ENCODE assay signal across 8 cellular contexts in genomic region chr12:63826002-63826585, GRCh38. TPM values are rescaled to one million over a fixed set of nuclear protein-coding genes. Genes with fewer than 3 reads are reported as not detected.
DNase-seq lines count a peak whose midpoint lies in the region; ATAC-seq, FAIRE-seq and TF ChIP-seq lines count a peak whose summit lies in the region.

No MANE protein-coding gene starts in this region.

- no peaks in the 10 kb centered on the region for H3K27me3 ChIP-seq in HepG2 (ENCODE audit: control insufficient read depth in 1 of 2, insufficient read depth in 2 of 2, low read length in 2 of 2)

- H3K4me3 Mint-ChIP-seq in activated T-cell treated with anti-CD3 and anti-CD28 coated beads, Interleukin-2, amount 50 U/mL, for 72 hours, result no peak overlapping the region

- TF ChIP-seq POLR2A in HepG2 (IDR thresholded peaks at IDR 0.05; ENCODE audit: insufficient read depth in 1 of 2, low read depth in 2 of 2, low read length in 2 of 2), result no peak

- H3K9me3 ChIP-seq in HepG2 (ENCODE audit: low read length), result no peaks in the 10 kb centered on the region

- DNase-seq in AG09319 (ENCODE audit: extremely low read depth, low read depth) (no peak), NCI-H774 (lab: John Stamatoyannopoulos, UW) (peak; percentile 55), cerebellar cortex (ENCODE audit: low spot score) (peak; percentile 66), HepG2 (ENCODE audit: low spot score) (peak; percentile 56)
- DNase-seq in activated T-cell treated with anti-CD3 and anti-CD28 coated beads, Interleukin-2, amount 50 U/mL, for 72 hours, result no peak

- no peaks in the 10 kb centered on the region for H3K36me3 Mint-ChIP-seq in activated T-cell treated with anti-CD3 and anti-CD28 coated beads, Interleukin-2, amount 50 U/mL, for 72 hours (ENCODE audit: insufficient read depth in 2 of 2)

- WGBS in HepG2 (ENCODE audit: low lambda C conversion rate), result under 1% methylated on average over 4 of the region's 4 CpGs

- H3K27ac Mint-ChIP-seq in activated T-cell treated with anti-CD3 and anti-CD28 coated beads, Interleukin-2, amount 50 U/mL, for 72 hours, result no peak overlapping the region

- no peak overlapping the region for H3K27ac ChIP-seq in HepG2 (ENCODE audit: extremely low read length, insufficient read depth, low read length)

- H3K27me3 Mint-ChIP-seq in activated T-cell treated with anti-CD3 and anti-CD28 coated beads, Interleukin-2, amount 50 U/mL, for 72 hours (ENCODE audit: low read depth), result peaks cover 30% of the 10 kb centered on the region

- FAIRE-seq in HepG2 (lab: Jason Lieb, UNC), result peak; percentile 46

- H3K36me3 ChIP-seq in HepG2 (replicated peaks in 1 of 2; ENCODE audit: control insufficient read depth in 1 of 2, insufficient read depth in 2 of 2, low read length in 2 of 2), result no peaks in the 10 kb centered on the region

- H3K4me1 ChIP-seq in HepG2 (ENCODE audit: insufficient read depth, low read length), result peaks cover 18% of the 10 kb centered on the region

- peak; percentile 83 for ATAC-seq in GM18519 (IDR thresholded peaks at IDR 0.05; ENCODE audit: low FRiP score, unreplicated experiment)
- ATAC-seq in HG03175 (IDR thresholded peaks at IDR 0.05; ENCODE audit: unreplicated experiment), result peak; percentile 82
- peak; percentile 79 for ATAC-seq in HepG2
- ATAC-seq in activated T-cell treated with anti-CD3 and anti-CD28 coated beads, Interleukin-2, amount 50 U/mL, for 72 hours (replicated peaks in 1 of 2), result no peak
- ATAC-seq in HG02571 (IDR thresholded peaks at IDR 0.05; ENCODE audit: unreplicated experiment), result no peak

- no peak for TF ChIP-seq EP300 in HepG2 (IDR thresholded peaks at IDR 0.05; ENCODE audit: low read depth in 2 of 2, low read length in 2 of 2)
- TF ChIP-seq EP300 in HepG2 (CRISPR knock-in tag; IDR thresholded peaks at IDR 0.05; ENCODE audit: borderline replicate concordance), result no peak

- H3K9me3 Mint-ChIP-seq in activated T-cell treated with anti-CD3 and anti-CD28 coated beads, Interleukin-2, amount 50 U/mL, for 72 hours, result no peaks in the 10 kb centered on the region

- intact Hi-C loops in HepG2 (cut with micrococcal nuclease; ENCODE audit: unreplicated experiment), result loop anchor here (1.0 kb wide), 2 partner anchors 430 to 566 kb away; no protein-coding TSS in a partner anchor

- BruUV-seq in HepG2 (replicated peaks; lab: Mats Ljungman, UMichigan), result no TSS peak

- peak; percentile 57; the same call in 1 of the 2 replicates for TF ChIP-seq RAD21 in HepG2 (CRISPR knock-in tag; IDR thresholded peaks at IDR 0.05)

- no peak overlapping the region for H3K4me2 ChIP-seq in HepG2 (ENCODE audit: low read depth, low read length)

- in situ Hi-C loops in HepG2 (cut with HindIII; ENCODE audit: extremely low pct_ligation_motif_present, low pct_unique_long_range_greater_than_20kb), result loop anchor here (5.0 kb wide), 1 partner anchor 566 kb away; the partner anchor contains the start of gene C12orf56

- peaks cover 6% of the 10 kb centered on the region for H3K4me1 Mint-ChIP-seq in activated T-cell treated with anti-CD3 and anti-CD28 coated beads, Interleukin-2, amount 50 U/mL, for 72 hours (ENCODE audit: low read depth)

- CTCF ChIA-PET in HepG2 (lab: Yijun Ruan, JAX; ENCODE audit: low intra/inter-chr PET ratio, low total read pairs), result interaction anchor here (1.4 to 2.1 kb wide), 3 partner anchors 356 to 566 kb away, joined by 7 to 24 read pairs (median 11); no protein-coding TSS in a partner anchor

- TF ChIP-seq CTCF in AG09319 (IDR thresholded peaks at IDR 0.05; ENCODE audit: low read depth, low read length) (peak; percentile 87), HepG2 (CRISPR knock-in tag; IDR thresholded peaks at IDR 0.05) (peak; percentile 82)

- H4K20me1 ChIP-seq in HepG2 (ENCODE audit: insufficient read depth, low read length), result no peaks in the 10 kb centered on the region

- H3K79me2 ChIP-seq in HepG2 (ENCODE audit: insufficient read depth, low read length), result no peaks in the 10 kb centered on the region

- H3K9ac ChIP-seq in HepG2 (ENCODE audit: insufficient read depth, low read depth, low read length), result no peak overlapping the region

- POLR2A ChIA-PET in HepG2 (lab: Yijun Ruan, JAX), result no interaction called here

- no peak overlapping the region for H3K4me3 ChIP-seq in HepG2 (replicated peaks in 1 of 3; ENCODE audit: insufficient read depth in 1 of 3, low read depth in 2 of 3, low read length in 3 of 3)

- no peak overlapping the region for H2AFZ ChIP-seq in HepG2 (ENCODE audit: low read length)

TF ChIP-seq in HepG2, 621 proteins besides CTCF, POLR2A, EP300 and RAD21 (continues in another document):
- no peak for TF ChIP-seq GLMP (CRISPR knock-in tag; IDR thresholded peaks at IDR 0.05; ENCODE audit: borderline replicate concordance)

RNA-seq across cellular contexts. Expression of gene SRGAP1, which starts 18.4 kb away (rescaled TPM):
- total RNA-seq in HepG2 (2016; rRNA removed; fragmentation: Illumina TruSeq; extraction: Trizol), result 1.6 and 1.8 TPM in 2 replicates
- total RNA-seq in HepG2 (2016; cell fraction: cytosol; rRNA removed; fragmentation: Illumina TruSeq; extraction: Trizol; ENCODE audit: low read depth), result 1.1 and 1.8 TPM in 2 replicates
- total RNA-seq in HepG2 (2016; cell fraction: insoluble cytoplasmic fraction; rRNA removed; fragmentation: Illumina TruSeq; extraction: Trizol), result 1.2 and 2.0 TPM in 2 replicates
- total RNA-seq in HepG2 (2016; cell fraction: membrane; rRNA removed; fragmentation: Illumina TruSeq; extraction: Trizol), result 1.00 and 1.2 TPM in 2 replicates
- total RNA-seq in HepG2 (2016; cell fraction: nucleus; rRNA removed; fragmentation: Illumina TruSeq; extraction: Trizol), result 4.3 and 5.0 TPM in 2 replicates
- polyA plus RNA-seq in HepG2 (2011; rRNA removed), result 3.1 and 3.4 TPM in 2 replicates
- polyA plus RNA-seq in HepG2 (2011; cell fraction: cytosol; rRNA removed), result 1.2 and 1.7 TPM in 2 replicates
- polyA plus RNA-seq in HepG2 (2011; cell fraction: nucleus; rRNA removed), result 3.4 and 8.0 TPM in 2 replicates
- polyA plus RNA-seq in HepG2 (2012), result 0.42 and 0.83 TPM in 2 replicates
- 0.07 and 0.18 TPM in 2 replicates for polyA plus RNA-seq in HepG2 (2016; cell fraction: cytosol; fragmentation: Illumina TruSeq; extraction: Trizol; ENCODE audit: low read depth)
- polyA plus RNA-seq in HepG2 (2016; cell fraction: insoluble cytoplasmic fraction; fragmentation: Illumina TruSeq; extraction: Trizol; ENCODE audit: low read depth), result 1.2 and 1.5 TPM in 2 replicates
- polyA plus RNA-seq in HepG2 (2016; cell fraction: membrane; fragmentation: Illumina TruSeq; extraction: Trizol; ENCODE audit: low read depth), result 0.26 and 0.30 TPM in 2 replicates
- polyA plus RNA-seq in HepG2 (2016; cell fraction: nucleus; fragmentation: Illumina TruSeq; extraction: Trizol; ENCODE audit: insufficient read depth, low read depth), result 2.9 and 3.1 TPM in 2 replicates
- polyA minus RNA-seq in HepG2 (2011; rRNA and poly(A)+ RNA removed; ENCODE audit: low replicate concordance), result 10.5 and 17.4 TPM in 2 replicates
- polyA minus RNA-seq in HepG2 (2011; cell fraction: cytosol; rRNA and poly(A)+ RNA removed), result 4.3 and 4.9 TPM in 2 replicates
- polyA minus RNA-seq in HepG2 (2011; cell fraction: nucleus; rRNA and poly(A)+ RNA removed), result 24.1 and 26.9 TPM in 2 replicates
- total RNA-seq in activated T-cell treated with anti-CD3 and anti-CD28 coated beads, Interleukin-2, amount 50 U/mL, for 72 hours, result under 1 TPM; 0.02 to 0.19 TPM

RNA-seq across cellular contexts. Expression of gene RXYLT1, which starts 46.4 kb away (rescaled TPM):
- 11.4 and 15.5 TPM in 2 replicates for total RNA-seq in HepG2 (2016; rRNA removed; fragmentation: Illumina TruSeq; extraction: Trizol)
- total RNA-seq in HepG2 (2016; cell fraction: cytosol; rRNA removed; fragmentation: Illumina TruSeq; extraction: Trizol; ENCODE audit: low read depth), result 13.8 and 15.4 TPM in 2 replicates
- 12.9 and 15.8 TPM in 2 replicates for total RNA-seq in HepG2 (2016; cell fraction: insoluble cytoplasmic fraction; rRNA removed; fragmentation: Illumina TruSeq; extraction: Trizol)
- total RNA-seq in HepG2 (2016; cell fraction: membrane; rRNA removed; fragmentation: Illumina TruSeq; extraction: Trizol), result 22.0 and 22.6 TPM in 2 replicates
- total RNA-seq in HepG2 (2016; cell fraction: nucleus; rRNA removed; fragmentation: Illumina TruSeq; extraction: Trizol), result 16.2 and 20.7 TPM in 2 replicates
- polyA plus RNA-seq in HepG2 (2011; rRNA removed), result 8.3 and 8.6 TPM in 2 replicates
- polyA plus RNA-seq in HepG2 (2011; cell fraction: cytosol; rRNA removed), result 4.1 and 6.9 TPM in 2 replicates
- 5.0 and 6.6 TPM in 2 replicates for polyA plus RNA-seq in HepG2 (2011; cell fraction: nucleus; rRNA removed)
- polyA plus RNA-seq in HepG2 (2012), result 9.5 and 11.2 TPM in 2 replicates
- 17.8 and 18.9 TPM in 2 replicates for polyA plus RNA-seq in HepG2 (2016; cell fraction: cytosol; fragmentation: Illumina TruSeq; extraction: Trizol; ENCODE audit: low read depth)
- polyA plus RNA-seq in HepG2 (2016; cell fraction: insoluble cytoplasmic fraction; fragmentation: Illumina TruSeq; extraction: Trizol; ENCODE audit: low read depth), result 11.5 and 13.0 TPM in 2 replicates
- polyA plus RNA-seq in HepG2 (2016; cell fraction: membrane; fragmentation: Illumina TruSeq; extraction: Trizol; ENCODE audit: low read depth), result 19.8 and 21.0 TPM in 2 replicates
- polyA plus RNA-seq in HepG2 (2016; cell fraction: nucleus; fragmentation: Illumina TruSeq; extraction: Trizol; ENCODE audit: insufficient read depth, low read depth), result 19.2 and 20.3 TPM in 2 replicates
- polyA minus RNA-seq in HepG2 (2011; rRNA and poly(A)+ RNA removed; ENCODE audit: low replicate concordance), result 5.4 and 10.6 TPM in 2 replicates
- polyA minus RNA-seq in HepG2 (2011; cell fraction: cytosol; rRNA and poly(A)+ RNA removed), result 4.1 and 4.4 TPM in 2 replicates
- polyA minus RNA-seq in HepG2 (2011; cell fraction: nucleus; rRNA and poly(A)+ RNA removed), result 14.2 and 18.2 TPM in 2 replicates
- total RNA-seq in activated T-cell treated with anti-CD3 and anti-CD28 coated beads, Interleukin-2, amount 50 U/mL, for 72 hours, result 10 to 100 TPM; 15.0 to 20.1 TPM

Comparison
In these comparisons a context has a peak if more than half of its experiments do, and no peak if none do; other contexts are left out.
1. DNase-seq: peak in NCI-H774 (single experiment), cerebellar cortex (single experiment) and HepG2 (single experiment); none in AG09319 (single experiment) and activated T-cell treated with anti-CD3 and anti-CD28 coated beads, Interleukin-2, amount 50 U/mL, for 72 hours (0 of 2).
2. ATAC-seq: peak in GM18519 (single experiment), HG03175 (single experiment) and HepG2 (single experiment); none in activated T-cell treated with anti-CD3 and anti-CD28 coated beads, Interleukin-2, amount 50 U/mL, for 72 hours (0 of 2) and HG02571 (single experiment).